ENCODE assay signal across 8 cellular contexts in the genomic region with DNA sequence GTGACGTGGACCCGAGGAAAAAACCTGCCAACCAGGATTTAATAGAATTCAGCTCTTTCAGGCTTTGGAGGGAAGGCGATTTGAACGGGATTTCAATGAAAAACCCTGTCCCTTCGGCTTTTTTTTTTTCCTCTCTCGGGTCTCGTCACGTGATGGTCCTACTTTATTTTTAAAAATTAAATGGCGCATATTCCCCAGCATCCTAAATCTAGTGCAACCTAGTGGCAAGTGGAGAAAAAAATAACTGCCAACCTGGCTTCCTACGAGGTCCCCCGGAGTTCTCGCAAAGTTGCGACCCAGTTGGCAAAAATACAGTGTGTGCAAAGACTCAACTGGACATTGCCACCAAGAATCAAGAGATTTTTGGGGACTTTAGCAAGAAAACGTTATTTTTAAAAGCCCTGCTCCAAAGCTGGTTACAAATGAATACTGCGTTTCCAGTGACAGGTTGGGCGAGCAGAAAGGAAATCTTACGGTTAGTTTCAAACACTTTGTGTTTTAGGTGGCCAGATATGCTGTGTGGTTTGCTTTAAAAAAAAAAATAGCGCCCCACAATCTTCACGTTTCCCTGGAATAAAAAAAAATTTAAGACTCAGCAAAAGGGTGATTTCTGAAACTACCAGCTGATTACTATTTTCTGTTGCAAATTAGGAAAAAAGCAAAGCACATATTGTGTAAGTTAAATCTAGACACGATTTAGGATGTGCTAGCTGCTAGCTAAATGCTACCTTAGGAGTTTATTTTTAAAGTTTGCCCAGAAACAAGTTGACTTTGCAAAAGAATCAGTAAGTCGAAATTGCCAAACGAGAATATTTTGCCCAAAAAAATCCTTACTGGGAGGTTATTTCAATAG. TPM values are rescaled to one million over a fixed set of nuclear protein-coding genes. Genes with fewer than 3 reads are reported as not detected.
DNase-seq lines count a peak whose midpoint lies in the region; ATAC-seq and TF ChIP-seq lines count a peak whose summit lies in the region.

No MANE protein-coding gene starts in this region.

- no peak overlapping the region for H3T11ph ChIP-seq in H9 (ENCODE audit: low read length)

- H3K27ac ChIP-seq in CD8-positive, alpha-beta T cell (ENCODE audit: low read depth, low read length): peak overlapping the region; percentile 98
- H3K27ac ChIP-seq in H9 (ENCODE audit: insufficient read length, low read depth, low read length) (no peak overlapping the region), epithelial cell of prostate (peak overlapping the region; percentile 99)

- H2BK20ac ChIP-seq in H9 (ENCODE audit: low read depth, low read length, poor library complexity, severe bottlenecking): peak overlapping the region; percentile 51

- H2BK12ac ChIP-seq in H9 (ENCODE audit: insufficient read length, low read depth, low read length): no peak overlapping the region

- peaks cover 4% of the 10 kb centered on the region for H3K23me2 ChIP-seq in H9 (ENCODE audit: insufficient read length, low read depth, low read length, poor library complexity, severe bottlenecking)

- peaks cover 44% of the 10 kb centered on the region for H3K4me1 Mint-ChIP-seq in CD8-positive, alpha-beta T cell (ENCODE audit: low read depth)
- peaks cover 15 to 16% of the 10 kb centered on the region in 2 experiments for H3K4me1 Mint-ChIP-seq in H9
- peaks cover 47% of the 10 kb centered on the region for H3K4me1 Mint-ChIP-seq in activated CD4-positive, alpha-beta T cell treated with anti-CD3 and anti-CD28 coated beads, Interleukin-2, amount 10 ng/mL, durations not matched to agents 7 days and 5 days

- H3K79me1 ChIP-seq in H9 (ENCODE audit: insufficient read depth, low read depth, low read length, poor library complexity, severe bottlenecking): peaks cover 3% of the 10 kb centered on the region

- H3K4ac ChIP-seq in H9 (ENCODE audit: low read depth, low read length): no peak overlapping the region; the same call in 1 of the 2 replicates

- WGBS in H9 (ENCODE audit: extremely low coverage, insufficient read length, low lambda C conversion rate): no CpG with 5 or more reads among the region's 22 CpGs

- no peak overlapping the region for H3K56ac ChIP-seq in H9 (ENCODE audit: insufficient read length, low read depth, low read length)

- H3K36me3 Mint-ChIP-seq in CD8-positive, alpha-beta T cell: peaks cover 19% of the 10 kb centered on the region
- H3K36me3 Mint-ChIP-seq in H9 (ENCODE audit: insufficient read depth in 1 of 3, low read depth in 3 of 3): peaks cover 5 to 6% (median 6%) of the 10 kb centered on the region in 3 experiments; a peak in 6 of 7 replicates
- H3K36me3 Mint-ChIP-seq in activated CD4-positive, alpha-beta T cell treated with anti-CD3 and anti-CD28 coated beads, Interleukin-2, amount 10 ng/mL, durations not matched to agents 7 days and 5 days (ENCODE audit: low read depth): peaks cover 18% of the 10 kb centered on the region

- CTCF ChIA-PET in CD8-positive, alpha-beta T cell (lab: Charles Lee): interaction anchor here (0.7 to 3.0 kb wide), 9 partner anchors 14 to 215 kb away, joined by 3 to 15 read pairs (median 5); no protein-coding TSS in a partner anchor
- CTCF ChIA-PET in activated CD4-positive, alpha-beta T cell treated with anti-CD3 and anti-CD28 coated beads, Interleukin-2, amount 10 ng/mL, durations not matched to agents 7 days and 5 days (lab: Charles Lee): interaction anchor here (0.6 to 2.6 kb wide), 10 partner anchors 9 to 357 kb away, joined by 3 to 12 read pairs (median 5); no protein-coding TSS in a partner anchor

- peak overlapping the region; percentile 90 for H2BK5ac ChIP-seq in H9 (ENCODE audit: insufficient read length, low read length)

- H3K4me1 ChIP-seq in CD8-positive, alpha-beta T cell (ENCODE audit: insufficient read depth, low read length): peaks cover 43% of the 10 kb centered on the region
- no peaks in the 10 kb centered on the region for H3K4me1 ChIP-seq in H9 (ENCODE audit: insufficient read depth, low read length)

- peak overlapping the region; percentile 94 for H3K4me3 ChIP-seq in CD8-positive, alpha-beta T cell (ENCODE audit: low read depth, low read length)

- ATAC-seq in CD8-positive, alpha-beta T cell: peak; percentile 25
- ATAC-seq in GM19035 (IDR thresholded peaks at IDR 0.05; ENCODE audit: unreplicated experiment): no peak
- no peak for ATAC-seq in GM19324 (IDR thresholded peaks at IDR 0.05; ENCODE audit: low FRiP score, unreplicated experiment)

- no peak overlapping the region for H4K91ac ChIP-seq in H9 (ENCODE audit: insufficient read length, low read depth, low read length)

- no peak overlapping the region for H2AFZ ChIP-seq in H9 (ENCODE audit: low read length)

- peak overlapping the region; percentile 94 for H3K9ac ChIP-seq in H9 (ENCODE audit: extremely low read depth, insufficient read length, low read length)

- no peaks in the 10 kb centered on the region for H4K20me1 ChIP-seq in H9 (ENCODE audit: control insufficient read depth, insufficient read depth, insufficient read length)

- POLR2A ChIA-PET in CD8-positive, alpha-beta T cell (lab: Charles Lee): interaction anchor here (0.6 to 3.4 kb wide), 13 partner anchors 9 to 1844 kb away, joined by 3 to 27 read pairs (median 5); no protein-coding TSS in a partner anchor
- POLR2A ChIA-PET in activated CD4-positive, alpha-beta T cell treated with anti-CD3 and anti-CD28 coated beads, Interleukin-2, amount 10 ng/mL, durations not matched to agents 7 days and 5 days (lab: Charles Lee): no interaction called here

- TF ChIP-seq CTCF in CD8-positive, alpha-beta T cell (IDR thresholded peaks at IDR 0.05): peak; percentile 26
- peak; percentile 50 for TF ChIP-seq CTCF in H9 (conservative IDR thresholded peaks at IDR 0.05)

- H3K79me2 ChIP-seq in H9 (ENCODE audit: insufficient read depth, low read length): peaks cover 6% of the 10 kb centered on the region

- peak overlapping the region; percentile 63 for H3K4me2 ChIP-seq in H9 (ENCODE audit: insufficient read depth, insufficient read length, low read length)

- H3K9me3 Mint-ChIP-seq in CD8-positive, alpha-beta T cell: no peaks in the 10 kb centered on the region
- H3K9me3 Mint-ChIP-seq in H9: no peaks in the 10 kb centered on the region
- H3K9me3 Mint-ChIP-seq in activated CD4-positive, alpha-beta T cell treated with anti-CD3 and anti-CD28 coated beads, Interleukin-2, amount 10 ng/mL, durations not matched to agents 7 days and 5 days: no peaks in the 10 kb centered on the region

- H3K18ac ChIP-seq in H9 (ENCODE audit: insufficient read length, low read depth, low read length): peak overlapping the region; percentile 84

- peaks cover 3% of the 10 kb centered on the region for H3K36me3 ChIP-seq in CD8-positive, alpha-beta T cell (ENCODE audit: insufficient read depth, low read length)

- H3K27ac Mint-ChIP-seq in CD8-positive, alpha-beta T cell: peak overlapping the region; percentile 99
- H3K27ac Mint-ChIP-seq in H9: peak overlapping the region; percentile 90 to 97 (median 97); a peak in 5 of 7 replicates
- H3K27ac Mint-ChIP-seq in activated CD4-positive, alpha-beta T cell treated with anti-CD3 and anti-CD28 coated beads, Interleukin-2, amount 10 ng/mL, durations not matched to agents 7 days and 5 days: peak overlapping the region; percentile 98

- H2AK5ac ChIP-seq in H9 (ENCODE audit: insufficient read length, low read length): no peak overlapping the region

- no peak overlapping the region for H4K5ac ChIP-seq in H9 (ENCODE audit: insufficient read length, low read depth, low read length)

- no peak overlapping the region for H4K8ac ChIP-seq in H9 (replicated peaks; ENCODE audit: insufficient read length, low read depth, low read length)

- intact Hi-C loops in CD8-positive, alpha-beta T cell (cut with DNase I, micrococcal nuclease): loop anchor here (1.0 to 5.0 kb wide), 9 partner anchors 29 to 1011 kb away; partner anchors contain the start of genes BFAR (in 1 of the 2), CEP20 (in 1 of the 2) and NTAN1 (in 1 of the 2)

- no peak overlapping the region for H2BK120ac ChIP-seq in H9 (ENCODE audit: low read depth, low read length, poor library complexity, severe bottlenecking)

- H3K27me3 ChIP-seq in CD8-positive, alpha-beta T cell (ENCODE audit: insufficient read depth, low read length): no peaks in the 10 kb centered on the region
- no peaks in the 10 kb centered on the region for H3K27me3 ChIP-seq in H9 (ENCODE audit: insufficient read depth, low read length)

- H3K23ac ChIP-seq in H9 (ENCODE audit: insufficient read length, low read depth, low read length): no peak overlapping the region

- no peaks in the 10 kb centered on the region for H3K27me3 Mint-ChIP-seq in CD8-positive, alpha-beta T cell (ENCODE audit: low read depth)
- H3K27me3 Mint-ChIP-seq in H9 (ENCODE audit: low read depth): no peaks in the 10 kb centered on the region
- no peaks in the 10 kb centered on the region for H3K27me3 Mint-ChIP-seq in activated CD4-positive, alpha-beta T cell treated with anti-CD3 and anti-CD28 coated beads, Interleukin-2, amount 10 ng/mL, durations not matched to agents 7 days and 5 days

- no peaks in the 10 kb centered on the region for H3K9me3 ChIP-seq in CD8-positive, alpha-beta T cell (ENCODE audit: low read length)
- H3K9me3 ChIP-seq in H9 (ENCODE audit: control insufficient read depth, low read depth, low read length): no peaks in the 10 kb centered on the region

- peak in 4 of 7 experiments; percentile 14 to 64 (median 31) for DNase-seq in CD8-positive, alpha-beta T cell
- no peak for DNase-seq in H9
- DNase-seq in NCI-H345 (lab: John Stamatoyannopoulos, UW): peak; percentile 77
- peak; percentile 49 for DNase-seq in activated CD4-positive, alpha-beta T cell treated with anti-CD3 and anti-CD28 coated beads, Interleukin-2, amount 10 ng/mL, durations not matched to agents 7 days and 5 days
- no peak for DNase-seq in epithelial cell of prostate (ENCODE audit: low read depth, low spot score)
- DNase-seq in mucosa of gallbladder (ENCODE audit: low spot score): peak; percentile 33

- peak overlapping the region; percentile 94 for H3K4me3 Mint-ChIP-seq in CD8-positive, alpha-beta T cell
- H3K4me3 Mint-ChIP-seq in H9: peak overlapping the region; percentile 85 to 90
- peak overlapping the region; percentile 93 for H3K4me3 Mint-ChIP-seq in activated CD4-positive, alpha-beta T cell treated with anti-CD3 and anti-CD28 coated beads, Interleukin-2, amount 10 ng/mL, durations not matched to agents 7 days and 5 days

- peak overlapping the region; percentile 90; the same call in 1 of the 2 replicates for H3K14ac ChIP-seq in H9 (ENCODE audit: insufficient read depth, low read length)

- no peak overlapping the region for H2BK15ac ChIP-seq in H9 (ENCODE audit: low read depth, low read length)

RNA-seq across cellular contexts. Expression of gene MARF1, which starts 0.7 kb away (rescaled TPM):
- 100 to 1,000 TPM; 169 to 176 TPM for total RNA-seq in CD8-positive, alpha-beta T cell
- total RNA-seq in H9 (2021) (22.3 and 23.3 TPM in 2 replicates), mucosa of gallbladder (92.6 TPM)
- total RNA-seq in activated CD4-positive, alpha-beta T cell treated with anti-CD3 and anti-CD28 coated beads, Interleukin-2, amount 10 ng/mL, durations not matched to agents 7 days and 5 days: 100 to 1,000 TPM in 1 of 2 experiments, 10 to 100 TPM in 1; 79.9 to 101 TPM

RNA-seq across cellular contexts. Expression of gene NDE1, which starts 6.4 kb away (rescaled TPM):
- total RNA-seq in CD8-positive, alpha-beta T cell: 100 to 1,000 TPM; 113 to 119 TPM
- total RNA-seq in H9 (2021): 45.9 and 49.6 TPM in 2 replicates
- 100 to 1,000 TPM; 144 to 147 TPM for total RNA-seq in activated CD4-positive, alpha-beta T cell treated with anti-CD3 and anti-CD28 coated beads, Interleukin-2, amount 10 ng/mL, durations not matched to agents 7 days and 5 days
- 30.0 TPM for total RNA-seq in mucosa of gallbladder

Comparison
In these comparisons a context has a peak if more than half of its experiments do, and no peak if none do; other contexts are left out.
1. DNase-seq: peak in CD8-positive, alpha-beta T cell (4 of 7), NCI-H345 (single experiment), activated CD4-positive, alpha-beta T cell treated with anti-CD3 and anti-CD28 coated beads, Interleukin-2, amount 10 ng/mL, durations not matched to agents 7 days and 5 days (single experiment) and mucosa of gallbladder (single experiment); none in H9 (single experiment) and epithelial cell of prostate (single experiment).
2. Peak in every context shown above with its lines, with median percentiles within 50 percentile points of each other: H3K27ac Mint-ChIP-seq and H3K4me3 Mint-ChIP-seq.